Comparison of ENCODE assay signal across 14 cellular contexts in the genomic region with DNA sequence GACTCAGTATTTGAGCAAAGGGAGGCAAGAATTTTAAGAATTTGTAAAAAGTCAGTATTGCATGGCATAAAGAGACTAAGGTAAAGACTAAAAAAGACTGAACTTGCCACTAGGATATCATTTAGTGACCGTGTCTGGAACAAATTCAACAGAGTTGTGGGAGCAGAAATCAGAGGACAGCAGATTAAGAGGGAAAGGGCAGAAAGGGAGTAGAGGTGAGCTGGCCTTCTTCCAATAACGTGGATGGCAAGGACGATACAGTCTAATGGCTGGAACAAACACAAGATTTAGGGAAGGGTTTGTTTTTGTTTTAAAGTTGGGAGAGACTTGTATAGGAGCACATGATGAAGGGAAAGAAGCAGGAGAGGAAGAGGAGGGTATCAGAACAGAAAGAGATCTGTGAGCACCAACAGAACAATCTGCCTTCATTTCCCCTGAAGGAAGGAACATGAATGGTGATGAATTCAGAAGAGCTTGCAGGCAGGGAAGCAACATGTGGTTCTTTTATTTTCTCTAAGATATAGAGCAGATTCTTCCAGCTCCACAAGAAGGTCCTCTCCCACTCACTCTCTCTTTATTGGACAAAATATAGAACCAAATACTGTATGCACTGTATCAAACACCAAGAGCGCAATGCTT. TPM values are rescaled to one million over a fixed set of nuclear protein-coding genes. Genes with fewer than 3 reads are reported as not detected.
DNase-seq lines count a peak whose midpoint lies in the region; ATAC-seq and TF ChIP-seq lines count a peak whose summit lies in the region.
"Had no signal": no experiment of that assay in that cellular context is flagged by ENCODE, and none has a peak within 500 bp of the region (broad histone marks: within the 10 kb centered on the region; RNA-seq: fewer than 3 reads in every experiment).

No MANE protein-coding gene starts in this region.

- H3K9me3 Mint-ChIP-seq in MCF 10A (ENCODE audit: unreplicated experiment) (no peaks in the 10 kb centered on the region), chondrocyte (ENCODE audit: low read depth) (no peaks in the 10 kb centered on the region), type B pancreatic cell (no peaks in the 10 kb centered on the region)
- no peaks in the 10 kb centered on the region for H3K9me3 Mint-ChIP-seq in naive thymus-derived CD8-positive, alpha-beta T cell
- H3K9me3 Mint-ChIP-seq: activated B cell treated with CpG ODN at 0.5 μM for 24 hours; natural killer cell treated with Interleukin-12 subunit alpha and Interleukin-12 subunit beta and Interleukin-15 and Interleukin-18, amount 100 ng/mL, for 72 hours had no signal

- H3K36me3 Mint-ChIP-seq in MCF 10A (ENCODE audit: insufficient read depth, unreplicated experiment): peaks cover 8% of the 10 kb centered on the region
- no peaks in the 10 kb centered on the region for H3K36me3 Mint-ChIP-seq in chondrocyte (ENCODE audit: low read depth)
- peaks cover 0 to 20% (median 0%) of the 10 kb centered on the region in 3 donors for H3K36me3 Mint-ChIP-seq in naive thymus-derived CD8-positive, alpha-beta T cell
- peaks cover 15% of the 10 kb centered on the region for H3K36me3 Mint-ChIP-seq in type B pancreatic cell
- H3K36me3 Mint-ChIP-seq: natural killer cell treated with Interleukin-12 subunit alpha and Interleukin-12 subunit beta and Interleukin-15 and Interleukin-18, amount 100 ng/mL, for 72 hours had no signal

- H3K27me3 Mint-ChIP-seq in MCF 10A (ENCODE audit: insufficient read depth, unreplicated experiment) (no peaks in the 10 kb centered on the region), chondrocyte (ENCODE audit: low read depth) (no peaks in the 10 kb centered on the region), type B pancreatic cell (no peaks in the 10 kb centered on the region)
- no peaks in the 10 kb centered on the region for H3K27me3 Mint-ChIP-seq in naive thymus-derived CD8-positive, alpha-beta T cell
- H3K27me3 Mint-ChIP-seq: activated B cell treated with CpG ODN at 0.5 μM for 24 hours; natural killer cell treated with Interleukin-12 subunit alpha and Interleukin-12 subunit beta and Interleukin-15 and Interleukin-18, amount 100 ng/mL, for 72 hours had no signal

- H3K9me3 ChIP-seq in breast epithelium: no peaks in the 10 kb centered on the region
- H3K9me3 ChIP-seq in colonic mucosa: no peaks in the 10 kb centered on the region
- H3K9me3 ChIP-seq: SK-N-SH had no signal

- DNase-seq in breast epithelium (ENCODE audit: low spot score in 2 of 2) (no peak), MCF 10A (ENCODE audit: unreplicated experiment) (no peak), chondrocyte (ENCODE audit: low spot score) (no peak), type B pancreatic cell (ENCODE audit: extremely low spot score, unreplicated experiment) (no peak), erythroblast (lab: John Stamatoyannopoulos, UW) (no peak), colonic mucosa (no peak)
- DNase-seq in naive thymus-derived CD8-positive, alpha-beta T cell: no peak
- DNase-seq: activated B cell treated with CpG ODN at 0.5 μM for 24 hours; central memory CD4-positive, alpha-beta T cell; NCI-H2081; SK-N-SH had no signal

- no TSS peak for BruUV-seq in MCF 10A (replicated peaks; lab: Mats Ljungman, UMichigan)

- H3K27ac ChIP-seq in breast epithelium (peak overlapping the region; percentile 92 to 98), colonic mucosa (no peak overlapping the region)

- no peak for TF ChIP-seq CTCF in breast epithelium (IDR thresholded peaks at IDR 0.05)
- no peak for TF ChIP-seq CTCF in MCF 10A (IDR thresholded peaks at IDR 0.05; ENCODE audit: unreplicated experiment)
- no peak for TF ChIP-seq CTCF in chondrocyte (IDR thresholded peaks at IDR 0.05)
- TF ChIP-seq CTCF in type B pancreatic cell (conservative IDR thresholded peaks at IDR 0.05): no peak
- no peak for TF ChIP-seq CTCF in colonic mucosa (IDR thresholded peaks at IDR 0.05)

- peaks cover 58% of the 10 kb centered on the region for H3K4me1 Mint-ChIP-seq in MCF 10A (ENCODE audit: insufficient read depth, unreplicated experiment)
- H3K4me1 Mint-ChIP-seq in chondrocyte (ENCODE audit: low read depth): peaks cover 97% of the 10 kb centered on the region
- H3K4me1 Mint-ChIP-seq in naive thymus-derived CD8-positive, alpha-beta T cell: peaks cover 50 to 93% (median 86%) of the 10 kb centered on the region in 4 donors
- peaks cover 85% of the 10 kb centered on the region for H3K4me1 Mint-ChIP-seq in type B pancreatic cell (ENCODE audit: unreplicated experiment)

- POLR2A ChIA-PET in MCF 10A (lab: Yijun Ruan, JAX): interaction anchor here (0.9 to 1.0 kb wide), 2 partner anchors 14 to 29 kb away, joined by 3 read pairs; no protein-coding TSS in a partner anchor
- POLR2A ChIA-PET in naive thymus-derived CD8-positive, alpha-beta T cell (lab: Charles Lee): interaction anchor here (1.3 kb wide), 1 partner anchor 9 kb away, joined by 5 read pairs; a partner anchor contains a TSS

- intact Hi-C loops in breast epithelium (cut with DNase I; ENCODE audit: low total_unique reads) (no loop called here), MCF 10A (cut with micrococcal nuclease) (no loop called here), colonic mucosa (cut with DNase I) (no loop called here)

- H3K27me3 ChIP-seq in breast epithelium (no peaks in the 10 kb centered on the region), colonic mucosa (no peaks in the 10 kb centered on the region)

- no peaks in the 10 kb centered on the region for H3K36me3 ChIP-seq in breast epithelium
- H3K36me3 ChIP-seq in colonic mucosa: no peaks in the 10 kb centered on the region

- peaks cover 20 to 23% of the 10 kb centered on the region in 2 donors for H3K4me1 ChIP-seq in breast epithelium
- peaks cover 2% of the 10 kb centered on the region for H3K4me1 ChIP-seq in colonic mucosa

- H3K4me3 Mint-ChIP-seq in MCF 10A (ENCODE audit: unreplicated experiment) (no peak overlapping the region), chondrocyte (ENCODE audit: unreplicated experiment) (no peak overlapping the region), type B pancreatic cell (peak overlapping the region; percentile 48)
- peak overlapping the region in 2 of 10 donors; percentile 14 to 34 for H3K4me3 Mint-ChIP-seq in naive thymus-derived CD8-positive, alpha-beta T cell
- H3K4me3 Mint-ChIP-seq: activated B cell treated with CpG ODN at 0.5 μM for 24 hours; natural killer cell treated with Interleukin-12 subunit alpha and Interleukin-12 subunit beta and Interleukin-15 and Interleukin-18, amount 100 ng/mL, for 72 hours had no signal

- H3K27ac Mint-ChIP-seq in MCF 10A (ENCODE audit: low read depth, unreplicated experiment) (no peak overlapping the region), chondrocyte (ENCODE audit: unreplicated experiment) (peak overlapping the region; percentile 68), type B pancreatic cell (peak overlapping the region; percentile 75)
- peak overlapping the region in 7 of 10 donors; percentile 8 to 66 (median 37) for H3K27ac Mint-ChIP-seq in naive thymus-derived CD8-positive, alpha-beta T cell
- H3K27ac Mint-ChIP-seq: activated B cell treated with CpG ODN at 0.5 μM for 24 hours; natural killer cell treated with Interleukin-12 subunit alpha and Interleukin-12 subunit beta and Interleukin-15 and Interleukin-18, amount 100 ng/mL, for 72 hours had no signal

- no peak for TF ChIP-seq POLR2A in breast epithelium (IDR thresholded peaks at IDR 0.05)
- no peak for TF ChIP-seq POLR2A in erythroblast (IDR thresholded peaks at IDR 0.05; ENCODE audit: low read length)

- H3K9ac ChIP-seq in colonic mucosa (ENCODE audit: low read depth in 2 of 2, low read length in 2 of 2): no peak overlapping the region
- H3K9ac ChIP-seq: SK-N-SH had no signal

- ATAC-seq in naive thymus-derived CD8-positive, alpha-beta T cell: no peak
- no peak for ATAC-seq in GM18502 (IDR thresholded peaks at IDR 0.05; ENCODE audit: poor library complexity, unreplicated experiment)
- ATAC-seq: natural killer cell treated with Interleukin-12 subunit alpha and Interleukin-12 subunit beta and Interleukin-15 and Interleukin-18, amount 100 ng/mL, for 72 hours had no signal

- CTCF ChIA-PET in MCF 10A (lab: Yijun Ruan, JAX): interaction anchor here (4.1 kb wide), 1 partner anchor 16 kb away, joined by 18 read pairs; no protein-coding TSS in a partner anchor

- H3K4me3 ChIP-seq in breast epithelium (peak overlapping the region in 1 of 3 donors; percentile 19), colonic mucosa (no peak overlapping the region)
- H3K4me3 ChIP-seq: skin epidermis had no signal

RNA-seq across cellular contexts. Expression of a gene that starts 8.6 kb away (rescaled TPM):
- total RNA-seq in breast epithelium (10 to 100 TPM; 48.0 to 90.0 (median 68.5) TPM), MCF 10A (2022) (31.3 and 31.7 TPM in 2 replicates), chondrocyte (102 to 141 TPM (median 141 TPM) in 3 replicates), type B pancreatic cell (ENCODE audit: low replicate concordance) (78.5 and 111 TPM in 2 replicates), colonic mucosa (10 to 100 TPM; 57.7 to 63.7 TPM)
- total RNA-seq in naive thymus-derived CD8-positive, alpha-beta T cell: 10 to 100 TPM; 28.9 to 31.3 TPM
- polyA plus RNA-seq in naive thymus-derived CD8-positive, alpha-beta T cell: 10 to 100 TPM; 19.3 to 25.7 (median 20.5) TPM
